Comparison of ENCODE assay signal across 16 cellular contexts in the genomic region with DNA sequence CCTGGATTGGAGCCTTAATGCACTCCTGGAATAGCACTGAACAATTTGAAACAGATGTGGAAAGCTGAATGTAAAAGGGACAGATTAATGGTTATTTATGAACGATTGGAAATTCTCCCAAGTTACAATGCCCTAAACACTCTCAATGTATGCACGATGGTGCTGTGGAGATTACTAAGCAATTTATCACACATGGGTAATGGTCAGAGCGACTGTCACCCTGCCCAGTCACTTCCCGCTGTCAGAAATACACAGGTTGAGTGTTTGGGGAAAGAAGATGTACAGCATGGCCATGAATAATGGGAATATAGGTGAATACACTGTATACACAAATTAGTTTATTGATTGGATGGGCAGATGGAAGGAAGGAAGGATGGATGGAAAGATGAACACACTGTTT.
A peak's percentile ranks its signal among the peaks of the same experiment; 100 is the strongest.
DNase-seq lines count a peak whose midpoint lies in the region; ATAC-seq and TF ChIP-seq lines count a peak whose summit lies in the region.
"Had no signal": no experiment of that assay in that cellular context is flagged by ENCODE, and none has a peak within 500 bp of the region (broad histone marks: within the 10 kb centered on the region; RNA-seq: fewer than 3 reads in every experiment).

No MANE protein-coding gene starts in this region.

- H3K27me3 Mint-ChIP-seq in activated T-helper 17 cell treated with anti-CD3 and anti-CD28 coated beads, Interleukin-2, amount 50 U/mL, for 72 hours, result no peaks in the 10 kb centered on the region
- H3K27me3 Mint-ChIP-seq in nephron progenitor cell (ENCODE audit: low read depth, poor library complexity), result no peaks in the 10 kb centered on the region

- no peak overlapping the region for H3K4me3 Mint-ChIP-seq in activated T-helper 17 cell treated with anti-CD3 and anti-CD28 coated beads, Interleukin-2, amount 50 U/mL, for 72 hours
- H3K4me3 Mint-ChIP-seq in nephron progenitor cell, result no peak overlapping the region

- DNase-seq in nephron progenitor cell (no peak), NCI-H2107 (lab: John Stamatoyannopoulos, UW) (no peak)
- no peak for DNase-seq in stimulated activated CD4-positive, alpha-beta T cell treated with anti-CD3 and anti-CD28 coated beads, Interleukin-4, amount 100 ng/mL, for 1 hour
- DNase-seq: KBM-7, NCI-H1436, NCI-H2029 treated with DMSO at 0.1 percent for 48 hours, NCI-H2171 treated with DMSO at 0.1 percent for 48 hours, NCI-H446, Right ventricle myocardium superior had no signal

- H3K9me3 ChIP-seq in BLaER1 treated with 17β-estradiol and CSF1 and Interleukin-3, amounts not matched to agents 10 nM and 100 nM (replicated peaks in 1 of 11), result peaks cover 0 to 6% (median 0%) of the 10 kb centered on the region in 11 experiments; a peak in 6 of 22 replicates
- H3K9me3 ChIP-seq in HEK293 (ENCODE audit: control insufficient read depth, insufficient read depth, low read depth, low read length), result no peaks in the 10 kb centered on the region

- H3K27ac ChIP-seq in BLaER1 treated with 17β-estradiol and CSF1 and Interleukin-3, amounts not matched to agents 10 nM and 100 nM, result peak overlapping the region in 1 of 11 experiments; percentile 6; a peak in 1 of 22 replicates
- H3K27ac ChIP-seq in HEK293 (ENCODE audit: extremely low read depth, low read depth, low read length), result no peak overlapping the region
- H3K27ac ChIP-seq: C4-2B, SK-N-MC had no signal

- H3K27me3 ChIP-seq in BLaER1 treated with 17β-estradiol and CSF1 and Interleukin-3, amounts not matched to agents 10 nM and 100 nM, result no peaks in the 10 kb centered on the region

- peaks cover 10 to 18% (median 13%) of the 10 kb centered on the region in 10 experiments; a peak in 18 of 20 replicates for H3K4me1 ChIP-seq in BLaER1 treated with 17β-estradiol and CSF1 and Interleukin-3, amounts not matched to agents 10 nM and 100 nM
- H3K4me1 ChIP-seq in HEK293 (ENCODE audit: control insufficient read depth, insufficient read depth, low read length), result 0 out of 2 replicates have a peak, but pooled peaks cover 2% of the 10 kb centered on the region

- no peak overlapping the region for H3K27ac Mint-ChIP-seq in activated T-helper 17 cell treated with anti-CD3 and anti-CD28 coated beads, Interleukin-2, amount 50 U/mL, for 72 hours
- H3K27ac Mint-ChIP-seq in nephron progenitor cell, result peak overlapping the region; percentile 2

- POLR2A ChIA-PET in HEK293 (lab: Yijun Ruan, JAX), result no interaction called here

- no peak for TF ChIP-seq CTCF in HEK293 (tag by site-specific recombination; IDR thresholded peaks at IDR 0.05)
- TF ChIP-seq CTCF in nephron progenitor cell (IDR thresholded peaks at IDR 0.05), result no peak

- no peaks in the 10 kb centered on the region for H4K20me1 ChIP-seq in BLaER1 treated with 17β-estradiol and CSF1 and Interleukin-3, amounts not matched to agents 10 nM and 100 nM

- peaks cover 5% of the 10 kb centered on the region for H3K36me3 Mint-ChIP-seq in activated T-helper 17 cell treated with anti-CD3 and anti-CD28 coated beads, Interleukin-2, amount 50 U/mL, for 72 hours (ENCODE audit: low read depth)
- no peaks in the 10 kb centered on the region for H3K36me3 Mint-ChIP-seq in nephron progenitor cell (ENCODE audit: low read depth)

- peak; percentile 23 for ATAC-seq in activated T-helper 17 cell treated with anti-CD3 and anti-CD28 coated beads, Interleukin-2, amount 50 U/mL, for 72 hours (replicated peaks)
- no peak for ATAC-seq in HG02759 (IDR thresholded peaks at IDR 0.05; ENCODE audit: unreplicated experiment)
- ATAC-seq: HepG2 had no signal

- peaks cover 6 to 76% (median 43%) of the 10 kb centered on the region in 11 experiments; a peak in 19 of 22 replicates for H3K36me3 ChIP-seq in BLaER1 treated with 17β-estradiol and CSF1 and Interleukin-3, amounts not matched to agents 10 nM and 100 nM
- H3K36me3 ChIP-seq in HEK293 (ENCODE audit: control insufficient read depth in 2 of 2, insufficient read depth in 1 of 2, low read length in 2 of 2), result no peaks in the 10 kb centered on the region

- H3K9me3 Mint-ChIP-seq in activated T-helper 17 cell treated with anti-CD3 and anti-CD28 coated beads, Interleukin-2, amount 50 U/mL, for 72 hours, result peaks cover 4% of the 10 kb centered on the region
- no peaks in the 10 kb centered on the region for H3K9me3 Mint-ChIP-seq in nephron progenitor cell

- H3K4me3 ChIP-seq in BLaER1 treated with 17β-estradiol and CSF1 and Interleukin-3, amounts not matched to agents 10 nM and 100 nM, result no peak overlapping the region
- no peak overlapping the region for H3K4me3 ChIP-seq in HEK293 (ENCODE audit: low read depth, low read length)
- H3K4me3 ChIP-seq: SK-N-MC had no signal

- H3K9ac ChIP-seq in BLaER1 treated with 17β-estradiol and CSF1 and Interleukin-3, amounts not matched to agents 10 nM and 100 nM, result no peak overlapping the region

- CTCF ChIA-PET in HEK293 (lab: Yijun Ruan, JAX), result interaction anchor here (0.6 kb wide), 1 partner anchor 12 kb away, joined by 3 read pairs; no protein-coding TSS in a partner anchor

- peaks cover 6% of the 10 kb centered on the region for H3K4me1 Mint-ChIP-seq in activated T-helper 17 cell treated with anti-CD3 and anti-CD28 coated beads, Interleukin-2, amount 50 U/mL, for 72 hours
- peaks cover 21% of the 10 kb centered on the region for H3K4me1 Mint-ChIP-seq in nephron progenitor cell

- peak overlapping the region in 7 of 11 experiments; percentile 0 to 30 (median 13); a peak in 9 of 22 replicates for H3K4me2 ChIP-seq in BLaER1 treated with 17β-estradiol and CSF1 and Interleukin-3, amounts not matched to agents 10 nM and 100 nM

TF ChIP-seq in HEK293, 187 proteins besides CTCF, POLR2A, EP300 and RAD21:
- 0 out of 2 replicates have a peak, but pooled peaks have one; percentile 32 for TF ChIP-seq ZNF366 (tag by site-specific recombination; conservative IDR thresholded peaks at IDR 0.05)
- TF ChIP-seq ZNF114 (tag by site-specific recombination; IDR thresholded peaks at IDR 0.05), result no peak
TF ChIP-seq in HEK293: peak in this region for 1.
